ENCODE assay signal across 10 cellular contexts in the genomic region with DNA sequence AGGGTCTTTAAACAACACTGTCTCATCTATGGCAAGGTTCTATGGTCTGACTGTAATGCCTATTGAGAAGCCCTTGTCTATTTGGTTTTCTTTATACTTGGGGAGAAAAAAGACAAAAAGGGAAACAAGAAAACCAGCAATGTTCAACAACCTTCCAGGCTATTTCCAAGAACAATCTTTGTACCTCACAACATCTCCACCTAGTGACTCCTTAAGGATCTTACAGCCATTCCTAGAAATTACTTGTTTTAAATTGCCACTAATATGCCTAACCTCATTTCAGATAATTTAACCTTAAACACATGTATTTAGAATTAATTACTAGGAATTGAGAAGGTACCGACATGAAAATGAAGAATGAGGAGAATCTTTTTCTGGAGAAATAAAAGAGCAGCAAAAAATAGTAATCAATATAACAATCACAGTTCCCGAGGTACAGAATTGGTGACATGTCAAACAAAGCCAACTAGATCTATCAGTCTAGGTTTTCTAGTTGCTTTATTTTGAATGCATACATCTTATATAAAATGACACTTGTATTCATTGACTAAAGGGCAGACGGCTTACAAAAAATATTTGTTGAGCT. TPM values are rescaled to one million over a fixed set of nuclear protein-coding genes. Genes with fewer than 3 reads are reported as not detected.
DNase-seq lines count a peak whose midpoint lies in the region; ATAC-seq and TF ChIP-seq lines count a peak whose summit lies in the region.
"Had no signal": no experiment of that assay in that cellular context is flagged by ENCODE, and none has a peak within 500 bp of the region (broad histone marks: within the 10 kb centered on the region; RNA-seq: fewer than 3 reads in every experiment).

No MANE protein-coding gene starts in this region.

- peak; percentile 17 for DNase-seq in Caki2 (ENCODE audit: low read depth)
- DNase-seq in Karpas-422 = peak; percentile 47
- DNase-seq in cardiac fibroblast (ENCODE audit: low read depth in 2 of 2) = peak; percentile 63 to 72
- peak; percentile 62 for DNase-seq in medulla oblongata (ENCODE audit: extremely low spot score)
- DNase-seq in activated CD4-positive, alpha-beta T cell treated with anti-CD3 and anti-CD28 coated beads, Interleukin-2, amount 10 ng/mL, durations not matched to agents 7 days and 5 days = no peak
- DNase-seq in NCI-H187 treated with DMSO at 0.1 percent for 48 hours (lab: John Stamatoyannopoulos, UW) = no peak
- DNase-seq: activated effector memory CD4-positive, alpha-beta T cell treated with anti-CD3 and anti-CD28 coated beads, Interleukin-2, amount 50 U/mL, for 16 hours had no signal

- in situ Hi-C loops in Caki2 (cut with HindIII; ENCODE audit: low pct_unique_long_range_greater_than_20kb, low sequenced_read_pairs) = no loop called here

- no peak overlapping the region for H3K9ac ChIP-seq in Karpas-422 (ENCODE audit: low read length)

- H3K27me3 ChIP-seq in Karpas-422 (ENCODE audit: low read length) = no peaks in the 10 kb centered on the region

- H3K36me3 ChIP-seq in Karpas-422 (ENCODE audit: insufficient read depth, low read length) = no peaks in the 10 kb centered on the region
- H3K36me3 ChIP-seq: HAP-1 had no signal

- CTCF ChIA-PET in activated CD4-positive, alpha-beta T cell treated with anti-CD3 and anti-CD28 coated beads, Interleukin-2, amount 10 ng/mL, durations not matched to agents 7 days and 5 days (lab: Charles Lee) = no interaction called here

- no peak overlapping the region for H3K4me3 ChIP-seq in Karpas-422 (ENCODE audit: low read length)
- H3K4me3 ChIP-seq in cardiac fibroblast (replicated peaks in 1 of 2; ENCODE audit: low read depth in 2 of 2, low read length in 2 of 2) = no peak overlapping the region
- H3K4me3 ChIP-seq: HAP-1 had no signal

- no peak overlapping the region for H2AFZ ChIP-seq in Karpas-422 (ENCODE audit: low read length)

- POLR2A ChIA-PET in activated CD4-positive, alpha-beta T cell treated with anti-CD3 and anti-CD28 coated beads, Interleukin-2, amount 10 ng/mL, durations not matched to agents 7 days and 5 days (lab: Charles Lee) = no interaction called here

- H3K27ac ChIP-seq in Karpas-422 (ENCODE audit: low read length) = no peak overlapping the region

- no peaks in the 10 kb centered on the region for H4K20me1 ChIP-seq in Karpas-422 (ENCODE audit: insufficient read depth, low read depth, low read length)

- H3K4me2 ChIP-seq in Karpas-422 (ENCODE audit: low read depth, low read length, poor library complexity, severe bottlenecking) = no peak overlapping the region

- H3K79me2 ChIP-seq in Karpas-422 (ENCODE audit: low read length) = no peaks in the 10 kb centered on the region

- H3K4me3 Mint-ChIP-seq in activated CD4-positive, alpha-beta T cell treated with anti-CD3 and anti-CD28 coated beads, Interleukin-2, amount 10 ng/mL, durations not matched to agents 7 days and 5 days = no peak overlapping the region

- no peaks in the 10 kb centered on the region for H3K9me2 ChIP-seq in Karpas-422 (replicated peaks; ENCODE audit: insufficient read depth, low read length)

- H3K4me1 ChIP-seq in Karpas-422 (ENCODE audit: low read length) = no peaks in the 10 kb centered on the region
- H3K4me1 ChIP-seq: HAP-1 had no signal

- peak; percentile 60 for TF ChIP-seq CTCF in cardiac fibroblast (IDR thresholded peaks at IDR 0.05; ENCODE audit: low read depth, low read length)

- H3K9me3 ChIP-seq in Karpas-422 (ENCODE audit: low read length) = no peaks in the 10 kb centered on the region
- H3K9me3 ChIP-seq: HAP-1 had no signal

- no peak for ATAC-seq in GM21737 (IDR thresholded peaks at IDR 0.05; ENCODE audit: unreplicated experiment)
- no peak for ATAC-seq in activated CD4-positive, CD25-positive, alpha-beta regulatory T cell treated with anti-CD3 and anti-CD28 coated beads, Interleukin-2, amount 50 U/mL, for 24 hours

- no peaks in the 10 kb centered on the region for H3K36me3 Mint-ChIP-seq in activated CD4-positive, alpha-beta T cell treated with anti-CD3 and anti-CD28 coated beads, Interleukin-2, amount 10 ng/mL, durations not matched to agents 7 days and 5 days (ENCODE audit: low read depth)

- no peak overlapping the region for H3K27ac Mint-ChIP-seq in activated CD4-positive, alpha-beta T cell treated with anti-CD3 and anti-CD28 coated beads, Interleukin-2, amount 10 ng/mL, durations not matched to agents 7 days and 5 days

- peaks cover 18% of the 10 kb centered on the region for H3K27me3 Mint-ChIP-seq in activated CD4-positive, alpha-beta T cell treated with anti-CD3 and anti-CD28 coated beads, Interleukin-2, amount 10 ng/mL, durations not matched to agents 7 days and 5 days

- H3K4me1 Mint-ChIP-seq in activated CD4-positive, alpha-beta T cell treated with anti-CD3 and anti-CD28 coated beads, Interleukin-2, amount 10 ng/mL, durations not matched to agents 7 days and 5 days = no peaks in the 10 kb centered on the region

- H3K9me3 Mint-ChIP-seq in activated CD4-positive, alpha-beta T cell treated with anti-CD3 and anti-CD28 coated beads, Interleukin-2, amount 10 ng/mL, durations not matched to agents 7 days and 5 days = no peaks in the 10 kb centered on the region

RNA-seq across cellular contexts. Expression of gene RBM46, which starts 1.6 kb away (rescaled TPM):
- total RNA-seq in Caki2 (2014; rRNA removed; shearing (Covaris generic); ENCODE audit: low replicate concordance) = 3.5 TPM in 1 of 2 replicates, not detected in the other
- total RNA-seq in Karpas-422 (2014; rRNA removed; shearing (Covaris generic); ENCODE audit: low replicate concordance) = not detected in 2 replicates
- total RNA-seq in activated CD4-positive, alpha-beta T cell treated with anti-CD3 and anti-CD28 coated beads, Interleukin-2, amount 10 ng/mL, durations not matched to agents 7 days and 5 days = not detected

RNA-seq across cellular contexts. Expression of gene LRAT, which starts 35.7 kb away (rescaled TPM):
- total RNA-seq in Caki2 (2014; rRNA removed; shearing (Covaris generic); ENCODE audit: low replicate concordance) = 0.17 TPM in 2 replicates
- not detected in 2 replicates for total RNA-seq in Karpas-422 (2014; rRNA removed; shearing (Covaris generic); ENCODE audit: low replicate concordance)
- total RNA-seq in activated CD4-positive, alpha-beta T cell treated with anti-CD3 and anti-CD28 coated beads, Interleukin-2, amount 10 ng/mL, durations not matched to agents 7 days and 5 days = not detected

Comparison
In these comparisons a context has a peak if more than half of its experiments do, and no peak if none do; other contexts are left out.
1. DNase-seq: peak in Caki2 (single experiment), Karpas-422 (single experiment), cardiac fibroblast (2 of 2) and medulla oblongata (single experiment); none in activated CD4-positive, alpha-beta T cell treated with anti-CD3 and anti-CD28 coated beads, Interleukin-2, amount 10 ng/mL, durations not matched to agents 7 days and 5 days (single experiment) and NCI-H187 treated with DMSO at 0.1 percent for 48 hours (single experiment).